Comparison of ENCODE assay signal across 12 cellular contexts in genomic region chr12:54206807-54207206, GRCh38. TPM values are rescaled to one million over a fixed set of nuclear protein-coding genes. Genes with fewer than 3 reads are reported as not detected.
DNase-seq lines count a peak whose midpoint lies in the region; ATAC-seq and TF ChIP-seq lines count a peak whose summit lies in the region.
"Had no signal": no experiment of that assay in that cellular context is flagged by ENCODE, and none has a peak within 500 bp of the region (broad histone marks: within the 10 kb centered on the region; RNA-seq: fewer than 3 reads in every experiment).

No MANE protein-coding gene starts in this region.

- DNase-seq in AG10803 (ENCODE audit: low read depth) = peak; percentile 61
- peak; percentile 35 for DNase-seq in DMS 273 treated with DMSO at 0.1 percent for 48 hours (lab: John Stamatoyannopoulos, UW)
- DNase-seq in RKO (ENCODE audit: low spot score) = peak; percentile 15
- peak; percentile 44 for DNase-seq in left kidney (ENCODE audit: low read depth, low spot score)
- no peak for DNase-seq in SK-N-DZ (ENCODE audit: low spot score)
- DNase-seq: BE2C, DMS79, GM23248, H7 had no signal

- no peak overlapping the region for H3K4me3 ChIP-seq in AG10803 (ENCODE audit: low read length)
- H3K4me3 ChIP-seq: GM12878, GM23248 had no signal

- ATAC-seq in HG03520 (IDR thresholded peaks at IDR 0.05; ENCODE audit: unreplicated experiment) = no peak
- ATAC-seq in GM19328 (IDR thresholded peaks at IDR 0.05; ENCODE audit: unreplicated experiment) = no peak

- TF ChIP-seq CTCF in AG10803 (conservative IDR thresholded peaks at IDR 0.05; ENCODE audit: low read length) = no peak

RNA-seq across cellular contexts. Expression of gene SMUG1, which starts 18.0 kb away (rescaled TPM):
- polyA plus RNA-seq in SK-N-DZ (2014; cell fraction: cytosol; rRNA removed) = 95.4 and 103 TPM in 2 replicates
- polyA plus RNA-seq in SK-N-DZ (2014; cell fraction: nucleus; rRNA removed) = 44.5 and 62.6 TPM in 2 replicates
